Comparison of ENCODE assay signal across 9 cellular contexts in genomic region chr14:104805326-104805678, GRCh38. TPM values are rescaled to one million over a fixed set of nuclear protein-coding genes. Genes with fewer than 3 reads are reported as not detected.
DNase-seq lines count a peak whose midpoint lies in the region; ATAC-seq and TF ChIP-seq lines count a peak whose summit lies in the region.
"Had no signal": no experiment of that assay in that cellular context is flagged by ENCODE, and none has a peak within 500 bp of the region (broad histone marks: within the 10 kb centered on the region; RNA-seq: fewer than 3 reads in every experiment).

No MANE protein-coding gene starts in this region.

- H3K9me3 ChIP-seq in upper lobe of left lung (no peaks in the 10 kb centered on the region), Karpas-422 (ENCODE audit: low read length) (no peaks in the 10 kb centered on the region)
- H3K9me3 ChIP-seq: Peyer's patch had no signal

- H3K27ac Mint-ChIP-seq in activated naive CD4-positive, alpha-beta T cell treated with anti-CD3 and anti-CD28 coated beads, Interleukin-2, amount 50 U/mL, for 24 hours = peak overlapping the region; percentile 72
- no peak overlapping the region for H3K27ac Mint-ChIP-seq in activated naive CD4-positive, alpha-beta T cell treated with anti-CD3 and anti-CD28 coated beads, Interleukin-2, amount 50 U/mL, for 72 hours

- TF ChIP-seq POLR2A in upper lobe of left lung (IDR thresholded peaks at IDR 0.05) = no peak

- H2AFZ ChIP-seq in Karpas-422 (ENCODE audit: low read length) = no peak overlapping the region

- CTCF ChIA-PET in RWPE1 (lab: Yijun Ruan, JAX) = interaction anchor here (0.6 kb wide), 1 partner anchor 15 kb away, joined by 3 read pairs; no protein-coding TSS in a partner anchor

- no peak for DNase-seq in activated naive CD4-positive, alpha-beta T cell treated with anti-CD3 and anti-CD28 coated beads, Interleukin-2, amount 50 U/mL, for 72 hours (ENCODE audit: low spot score in 2 of 2)
- DNase-seq in RWPE1 (ENCODE audit: low spot score) (no peak), fibroblast of pulmonary artery (ENCODE audit: low read depth) (peak; percentile 88), upper lobe of left lung (peak in 1 of 2 donors; percentile 57), inferior parietal cortex (ENCODE audit: extremely low spot score) (no peak), Karpas-422 (no peak)
- DNase-seq: Peyer's patch had no signal

- no peak for TF ChIP-seq EP300 in upper lobe of left lung (IDR thresholded peaks at IDR 0.05)

- POLR2A ChIA-PET in RWPE1 (lab: Yijun Ruan, JAX; ENCODE audit: low non-redundant PET) = no interaction called here

- H3K36me3 Mint-ChIP-seq in activated naive CD4-positive, alpha-beta T cell treated with anti-CD3 and anti-CD28 coated beads, Interleukin-2, amount 50 U/mL, for 24 hours = no peaks in the 10 kb centered on the region
- H3K36me3 Mint-ChIP-seq in activated naive CD4-positive, alpha-beta T cell treated with anti-CD3 and anti-CD28 coated beads, Interleukin-2, amount 50 U/mL, for 72 hours = no peaks in the 10 kb centered on the region

- no peaks in the 10 kb centered on the region for H3K79me2 ChIP-seq in Karpas-422 (ENCODE audit: low read length)

- H3K27ac ChIP-seq in RWPE1 (peak overlapping the region; percentile 50), upper lobe of left lung (peak overlapping the region in 1 of 4 donors; percentile 3), Karpas-422 (ENCODE audit: low read length) (no peak overlapping the region)
- H3K27ac ChIP-seq: Peyer's patch had no signal

- no peak overlapping the region for H3K4me2 ChIP-seq in Karpas-422 (ENCODE audit: low read depth, low read length, poor library complexity, severe bottlenecking)

- no peak for ATAC-seq in activated naive CD4-positive, alpha-beta T cell treated with anti-CD3 and anti-CD28 coated beads, Interleukin-2, amount 50 U/mL, for 72 hours
- ATAC-seq in upper lobe of left lung (ENCODE audit: low FRiP score in 2 of 2) (peak; percentile 3 to 40), HG02973 (IDR thresholded peaks at IDR 0.05; ENCODE audit: unreplicated experiment) (no peak)

- no peak for TF ChIP-seq CTCF in RWPE1 (conservative IDR thresholded peaks at IDR 0.05; ENCODE audit: low read depth)
- TF ChIP-seq CTCF in fibroblast of pulmonary artery (IDR thresholded peaks at IDR 0.05; ENCODE audit: low read length, missing control alignments) = no peak
- TF ChIP-seq CTCF in upper lobe of left lung (IDR thresholded peaks at IDR 0.05) = no peak

- H3K4me3 ChIP-seq in fibroblast of pulmonary artery (replicated peaks; ENCODE audit: low read depth, low read length) = no peak overlapping the region
- no peak overlapping the region for H3K4me3 ChIP-seq in upper lobe of left lung
- no peak overlapping the region for H3K4me3 ChIP-seq in Karpas-422 (ENCODE audit: low read length)
- H3K4me3 ChIP-seq: Peyer's patch had no signal

- H3K4me1 ChIP-seq in upper lobe of left lung (peaks cover 21 to 38% (median 30%) of the 10 kb centered on the region in 4 donors), Karpas-422 (ENCODE audit: low read length) (peaks cover 34% of the 10 kb centered on the region)

- no peaks in the 10 kb centered on the region for H3K27me3 ChIP-seq in upper lobe of left lung
- H3K27me3 ChIP-seq in Karpas-422 (ENCODE audit: low read length) = no peaks in the 10 kb centered on the region
- H3K27me3 ChIP-seq: Peyer's patch had no signal

- no peak overlapping the region for H3K4me3 Mint-ChIP-seq in activated naive CD4-positive, alpha-beta T cell treated with anti-CD3 and anti-CD28 coated beads, Interleukin-2, amount 50 U/mL, for 24 hours

- peaks cover 6% of the 10 kb centered on the region; the same call in 1 of the 2 replicates for H4K20me1 ChIP-seq in Karpas-422 (ENCODE audit: insufficient read depth, low read depth, low read length)

- 46 to 71% methylated on average over 3 of the region's 3 CpGs for WGBS in upper lobe of left lung, 2 donors

- H3K9me2 ChIP-seq in Karpas-422 (replicated peaks; ENCODE audit: insufficient read depth, low read length) = no peaks in the 10 kb centered on the region

- H3K36me3 ChIP-seq in upper lobe of left lung = no peaks in the 10 kb centered on the region
- H3K36me3 ChIP-seq in Karpas-422 (ENCODE audit: insufficient read depth, low read length) = no peaks in the 10 kb centered on the region
- H3K36me3 ChIP-seq: Peyer's patch had no signal

- no peaks in the 10 kb centered on the region for H3K27me3 Mint-ChIP-seq in activated naive CD4-positive, alpha-beta T cell treated with anti-CD3 and anti-CD28 coated beads, Interleukin-2, amount 50 U/mL, for 24 hours

- no peaks in the 10 kb centered on the region for H3K9me3 Mint-ChIP-seq in activated naive CD4-positive, alpha-beta T cell treated with anti-CD3 and anti-CD28 coated beads, Interleukin-2, amount 50 U/mL, for 24 hours
- H3K9me3 Mint-ChIP-seq in activated naive CD4-positive, alpha-beta T cell treated with anti-CD3 and anti-CD28 coated beads, Interleukin-2, amount 50 U/mL, for 72 hours = no peaks in the 10 kb centered on the region

- H3K4me1 Mint-ChIP-seq in activated naive CD4-positive, alpha-beta T cell treated with anti-CD3 and anti-CD28 coated beads, Interleukin-2, amount 50 U/mL, for 24 hours = peaks cover 16% of the 10 kb centered on the region

- H3K9ac ChIP-seq in Karpas-422 (ENCODE audit: low read length) = no peak overlapping the region

RNA-seq across cellular contexts. Expression of gene ZBTB42, which starts 4.4 kb away (rescaled TPM):
- total RNA-seq in activated naive CD4-positive, alpha-beta T cell treated with anti-CD3 and anti-CD28 coated beads, Interleukin-2, amount 50 U/mL, for 72 hours = 1 to 10 TPM; 2.0 to 2.9 TPM
- 10 to 100 TPM; 13.9 to 24.8 (median 20.9) TPM for total RNA-seq in upper lobe of left lung
- total RNA-seq in Karpas-422 (2014; rRNA removed; shearing (Covaris generic); ENCODE audit: low replicate concordance) = 0.45 and 2.6 TPM in 2 replicates

RNA-seq across cellular contexts. Expression of gene AKT1, which starts 9.8 kb away (rescaled TPM):
- 100 to 1,000 TPM; 111 to 113 TPM for total RNA-seq in activated naive CD4-positive, alpha-beta T cell treated with anti-CD3 and anti-CD28 coated beads, Interleukin-2, amount 50 U/mL, for 72 hours
- 100 to 1,000 TPM; 122 to 283 (median 191) TPM for total RNA-seq in upper lobe of left lung
- total RNA-seq in Karpas-422 (2014; rRNA removed; shearing (Covaris generic); ENCODE audit: low replicate concordance) = 70.4 and 127 TPM in 2 replicates

RNA-seq across cellular contexts. Expression of gene SIVA1, which starts 52.4 kb away (rescaled TPM):
- 10 to 100 TPM; 86.1 to 87.1 TPM for total RNA-seq in activated naive CD4-positive, alpha-beta T cell treated with anti-CD3 and anti-CD28 coated beads, Interleukin-2, amount 50 U/mL, for 72 hours
- 100 to 1,000 TPM in 2 of 6 donors, 10 to 100 TPM in 4; 72.3 to 241 (median 91.0) TPM for total RNA-seq in upper lobe of left lung
- 68.1 and 212 TPM in 2 replicates for total RNA-seq in Karpas-422 (2014; rRNA removed; shearing (Covaris generic); ENCODE audit: low replicate concordance)

RNA-seq across cellular contexts. Expression of gene CEP170B, which starts 59.8 kb away (rescaled TPM):
- 1 to 10 TPM; 6.0 to 9.4 TPM for total RNA-seq in activated naive CD4-positive, alpha-beta T cell treated with anti-CD3 and anti-CD28 coated beads, Interleukin-2, amount 50 U/mL, for 72 hours
- total RNA-seq in upper lobe of left lung = 10 to 100 TPM; 24.2 to 57.8 (median 35.6) TPM
- total RNA-seq in Karpas-422 (2014; rRNA removed; shearing (Covaris generic); ENCODE audit: low replicate concordance) = 0.56 and 0.94 TPM in 2 replicates

Comparison
In these comparisons a context has a peak if more than half of its experiments do, and no peak if none do; other contexts are left out.
1. ATAC-seq: peak in upper lobe of left lung (2 of 2); none in activated naive CD4-positive, alpha-beta T cell treated with anti-CD3 and anti-CD28 coated beads, Interleukin-2, amount 50 U/mL, for 72 hours (0 of 2) and HG02973 (single experiment).